11 cellular contexts compared by ENCODE assay signal in genomic region chr12:113867258-113867657, GRCh38.
DNase-seq lines count a peak whose midpoint lies in the region; ATAC-seq and TF ChIP-seq lines count a peak whose summit lies in the region.
"Had no signal": no experiment of that assay in that cellular context is flagged by ENCODE, and none has a peak within 500 bp of the region (broad histone marks: within the 10 kb centered on the region; RNA-seq: fewer than 3 reads in every experiment).

No MANE protein-coding gene starts in this region.

- H3K4me1 Mint-ChIP-seq in activated naive CD8-positive, alpha-beta T cell treated with anti-CD3 and anti-CD28 coated beads, Interleukin-2, amount 50 U/mL, for 24 hours: peaks cover 28% of the 10 kb centered on the region

- CTCF ChIA-PET in AG04449 (lab: Yijun Ruan, JAX): interaction anchor here (0.7 to 2.9 kb wide), 6 partner anchors 9 to 442 kb away, joined by 3 to 14 read pairs (median 5); no protein-coding TSS in a partner anchor

- no peaks in the 10 kb centered on the region for H3K9me3 Mint-ChIP-seq in activated naive CD8-positive, alpha-beta T cell treated with anti-CD3 and anti-CD28 coated beads, Interleukin-2, amount 50 U/mL, for 24 hours
- H3K9me3 Mint-ChIP-seq: activated naive CD4-positive, alpha-beta T cell treated with anti-CD3 and anti-CD28 coated beads for 36 hours; IgD-negative memory B cell had no signal

- no peak overlapping the region for H3K4me3 Mint-ChIP-seq in activated naive CD8-positive, alpha-beta T cell treated with anti-CD3 and anti-CD28 coated beads, Interleukin-2, amount 50 U/mL, for 24 hours
- H3K4me3 Mint-ChIP-seq: activated naive CD4-positive, alpha-beta T cell treated with anti-CD3 and anti-CD28 coated beads for 36 hours had no signal

- no peak overlapping the region for H3K4me3 ChIP-seq in AG04449 (ENCODE audit: low read depth, low read length)
- no peak overlapping the region for H3K4me3 ChIP-seq in GM06990 (replicated peaks; ENCODE audit: low read depth, low read length)
- no peak overlapping the region for H3K4me3 ChIP-seq in foreskin fibroblast (ENCODE audit: low read depth in 1 of 2, low read length in 2 of 2)
- H3K4me3 ChIP-seq: left lung had no signal

- peak; percentile 47 for TF ChIP-seq CTCF in AG04449 (IDR thresholded peaks at IDR 0.05; ENCODE audit: insufficient read depth, low read length, missing control alignments)
- peak; percentile 26 for TF ChIP-seq CTCF in GM06990 (IDR thresholded peaks at IDR 0.05; ENCODE audit: insufficient read depth, low read length, poor library complexity, severe bottlenecking)
- peak; percentile 55 for TF ChIP-seq CTCF in foreskin fibroblast (IDR thresholded peaks at IDR 0.05; ENCODE audit: low read depth, low read length)

- peaks cover 14% of the 10 kb centered on the region for H3K36me3 Mint-ChIP-seq in activated naive CD8-positive, alpha-beta T cell treated with anti-CD3 and anti-CD28 coated beads, Interleukin-2, amount 50 U/mL, for 24 hours (ENCODE audit: low read depth)

- H3K36me3 ChIP-seq in GM06990 (ENCODE audit: control insufficient read depth, insufficient read depth, low read length): no peaks in the 10 kb centered on the region; the same call in 1 of the 2 replicates

- H3K27me3 Mint-ChIP-seq in activated naive CD8-positive, alpha-beta T cell treated with anti-CD3 and anti-CD28 coated beads, Interleukin-2, amount 50 U/mL, for 24 hours: no peaks in the 10 kb centered on the region
- H3K27me3 Mint-ChIP-seq: IgD-negative memory B cell had no signal

- H3K27ac Mint-ChIP-seq in activated naive CD8-positive, alpha-beta T cell treated with anti-CD3 and anti-CD28 coated beads, Interleukin-2, amount 50 U/mL, for 24 hours: no peak overlapping the region
- H3K27ac Mint-ChIP-seq: activated naive CD4-positive, alpha-beta T cell treated with anti-CD3 and anti-CD28 coated beads for 36 hours; IgD-negative memory B cell had no signal

- POLR2A ChIA-PET in AG04449 (lab: Yijun Ruan, JAX): no interaction called here

- no peak for DNase-seq in AG04449 (ENCODE audit: low read depth, low spot score)
- no peak for DNase-seq in GM06990 (ENCODE audit: extremely low read depth, insufficient read length)
- peak; percentile 8 for DNase-seq in RKO (ENCODE audit: low spot score)
- peak in 1 of 2 donors; percentile 39 for DNase-seq in foreskin fibroblast
- no peak for DNase-seq in activated naive CD8-positive, alpha-beta T cell treated with anti-CD3 and anti-CD28 coated beads, Interleukin-2, amount 50 U/mL, for 24 hours
- DNase-seq: activated naive CD4-positive, alpha-beta T cell treated with anti-CD3 and anti-CD28 coated beads for 36 hours; left lung had no signal

- ATAC-seq in HG03025 (IDR thresholded peaks at IDR 0.05; ENCODE audit: low FRiP score, unreplicated experiment) (no peak), GM21529 (IDR thresholded peaks at IDR 0.05; ENCODE audit: unreplicated experiment) (no peak), GM21367 (IDR thresholded peaks at IDR 0.05; ENCODE audit: unreplicated experiment) (no peak)
- no peak for ATAC-seq in activated naive CD8-positive, alpha-beta T cell treated with anti-CD3 and anti-CD28 coated beads, Interleukin-2, amount 50 U/mL, for 24 hours
- ATAC-seq: left lung had no signal

- H3K27me3 ChIP-seq in GM06990 (replicated peaks; ENCODE audit: control insufficient read depth, insufficient read depth, low read length): no peaks in the 10 kb centered on the region
- H3K27me3 ChIP-seq: left lung had no signal
